2 cellular contexts compared by ENCODE assay signal in genomic region chr5:149798466-149798865, GRCh38.
TF ChIP-seq lines count a peak whose summit lies in the region.

No MANE protein-coding gene starts in this region.

TF ChIP-seq in SK-N-SH, 30 proteins besides CTCF, POLR2A, EP300 and RAD21:
- TF ChIP-seq SMC3 (IDR thresholded peaks at IDR 0.05; ENCODE audit: low read depth, low read length) (no peak), TAF1 (IDR thresholded peaks at IDR 0.05; ENCODE audit: borderline replicate concordance, low read depth, low read length) (no peak), NRF1 (IDR thresholded peaks at IDR 0.05; ENCODE audit: low read depth, low read length) (no peak), POLR2AphosphoS5 (IDR thresholded peaks at IDR 0.05; ENCODE audit: low read depth, low read length) (no peak), USF1 (IDR thresholded peaks at IDR 0.05; ENCODE audit: borderline replicate concordance, low read depth) (no peak), JUND (IDR thresholded peaks at IDR 0.05) (no peak), FOXJ3 (CRISPR knock-in tag; IDR thresholded peaks at IDR 0.05) (no peak)
TF ChIP-seq in SK-N-SH: peak in this region for 0.

TF ChIP-seq in SK-N-SH treated with all-trans-retinoic acid at 6 μM for 48 hours, 23 proteins besides CTCF, POLR2A, EP300 and RAD21:
- TF ChIP-seq CREB5 (CRISPR knock-in tag; IDR thresholded peaks at IDR 0.05; ENCODE audit: low read depth) (no peak), CSDC2 (CRISPR knock-in tag; IDR thresholded peaks at IDR 0.05) (no peak), ZFP3 (CRISPR knock-in tag; IDR thresholded peaks at IDR 0.05) (no peak), SNAI2 (CRISPR knock-in tag; IDR thresholded peaks at IDR 0.05) (no peak), TCF4 (CRISPR knock-in tag; IDR thresholded peaks at IDR 0.05; ENCODE audit: borderline replicate concordance) (no peak), TSHZ2 (CRISPR knock-in tag; IDR thresholded peaks at IDR 0.05) (no peak), ZNF70 (CRISPR knock-in tag; IDR thresholded peaks at IDR 0.05) (no peak), POU6F1 (CRISPR knock-in tag; IDR thresholded peaks at IDR 0.05; ENCODE audit: borderline replicate concordance, low read depth) (no peak), ZNF565 (CRISPR knock-in tag; conservative IDR thresholded peaks at IDR 0.05; ENCODE audit: low read depth) (no peak), GLIS3 (CRISPR knock-in tag; IDR thresholded peaks at IDR 0.05) (no peak), ZNF8 (CRISPR knock-in tag; IDR thresholded peaks at IDR 0.05) (no peak), ZC3H10 (CRISPR knock-in tag; IDR thresholded peaks at IDR 0.05) (no peak), PPARA (CRISPR knock-in tag; IDR thresholded peaks at IDR 0.05; ENCODE audit: borderline replicate concordance) (no peak), RARB (CRISPR knock-in tag; IDR thresholded peaks at IDR 0.05) (no peak), ZFP30 (CRISPR knock-in tag; IDR thresholded peaks at IDR 0.05) (no peak), ESRRG (CRISPR knock-in tag; IDR thresholded peaks at IDR 0.05) (no peak), TOX (CRISPR knock-in tag; IDR thresholded peaks at IDR 0.05; ENCODE audit: borderline replicate concordance) (no peak), BACH2 (CRISPR knock-in tag; IDR thresholded peaks at IDR 0.05; ENCODE audit: borderline replicate concordance) (no peak), CSRNP3 (CRISPR knock-in tag; IDR thresholded peaks at IDR 0.05) (no peak), ISL1 (CRISPR knock-in tag; IDR thresholded peaks at IDR 0.05) (no peak)
